In genomic region chr7:111732923-111733322, GRCh38 we compare ENCODE assay signal across 29 cellular contexts.
"Had no signal": no experiment of that assay in that cellular context is flagged by ENCODE, and none has a peak within 500 bp of the region (broad histone marks: within the 10 kb centered on the region; RNA-seq: fewer than 3 reads in every experiment).

No MANE protein-coding gene starts in this region.

- H3K4me1 ChIP-seq: pancreas had no signal

- H3K36me3 ChIP-seq: pancreas, WERI-Rb-1 had no signal

- ATAC-seq: left cardiac atrium; left ventricle myocardium superior; naive thymus-derived CD8-positive, alpha-beta T cell; pancreas; psoas muscle had no signal

- H3K4me1 Mint-ChIP-seq: activated naive CD8-positive, alpha-beta T cell treated with anti-CD3 and anti-CD28 coated beads for 36 hours; naive thymus-derived CD8-positive, alpha-beta T cell had no signal

- H3K9me3 Mint-ChIP-seq: activated naive CD4-positive, alpha-beta T cell treated with anti-CD3 and anti-CD28 coated beads for 36 hours; activated naive CD8-positive, alpha-beta T cell treated with anti-CD3 and anti-CD28 coated beads for 36 hours; activated T-helper 1 cell treated with anti-CD3 and anti-CD28 coated beads, Interleukin-12 subunit alpha, Interleukin-12 subunit beta, Interleukin-2, Interleukin-4 antibody, amounts not matched to agents 30 ng/mL and 10 ng/mL and 1 ng/mL, durations not matched to agents 14 hours and 24 hours and 36 hours; naive thymus-derived CD8-positive, alpha-beta T cell; neural crest cell; T-helper 1 cell treated with Interleukin-12 subunit alpha and Interleukin-12 subunit beta and Interleukin-4 antibody, amounts not matched to agents 30 μg/mL and 1 μg/mL, for 36 hours had no signal

- H3K4me3 ChIP-seq: adrenal gland, pancreas, psoas muscle, thoracic aorta had no signal

- H3K36me3 Mint-ChIP-seq: activated naive CD8-positive, alpha-beta T cell treated with anti-CD3 and anti-CD28 coated beads for 36 hours; naive thymus-derived CD8-positive, alpha-beta T cell had no signal

- H3K27ac ChIP-seq: adrenal gland, pancreas, psoas muscle, thoracic aorta, WERI-Rb-1 had no signal

- DNase-seq: activated CD4-positive, alpha-beta T cell treated with anti-CD3 and anti-CD28 coated beads for 48 hours; activated CD4-positive, alpha-beta T cell treated with anti-CD3 and anti-CD28 coated beads, Interleukin-2, amount 50 U/mL, for 48 hours; activated CD8-positive, alpha-beta memory T cell treated with anti-CD3 and anti-CD28 coated beads, Interleukin-2, amount 50 U/mL, for 4 hours; activated effector memory CD4-positive, alpha-beta T cell treated with anti-CD3 and anti-CD28 coated beads, Interleukin-2, amount 50 U/mL, for 16 hours; activated naive CD4-positive, alpha-beta T cell treated with anti-CD3 and anti-CD28 coated beads for 36 hours; activated naive CD8-positive, alpha-beta T cell treated with anti-CD3 and anti-CD28 coated beads for 36 hours; activated T-cell treated with anti-CD3 and anti-CD28 coated beads, Interleukin-2, amount 50 U/mL, for 1 hour; adrenal gland; caudate nucleus; cortex of kidney; foreskin fibroblast; head of caudate nucleus; hippocampal formation; left cardiac atrium; left ventricle myocardium superior; naive thymus-derived CD8-positive, alpha-beta T cell; nucleus accumbens; pancreas; psoas muscle; stimulated activated CD4-positive, alpha-beta T cell treated with anti-CD3 and anti-CD28 coated beads, Interleukin-15, amount 100 ng/mL, for 24 hours; stimulated activated CD4-positive, alpha-beta T cell treated with anti-CD3 and anti-CD28 coated beads, Interleukin-2, amount 100 ng/mL, for 24 hours; stimulated activated naive CD4-positive, alpha-beta T cell treated with Interleukin-2 at 50 U/mL for 16 hours; T-helper 9 cell; trophoblast cell; WERI-Rb-1 had no signal

- H3K27me3 ChIP-seq: adrenal gland, pancreas had no signal

- H3K4me3 Mint-ChIP-seq: activated naive CD4-positive, alpha-beta T cell treated with anti-CD3 and anti-CD28 coated beads for 36 hours; activated naive CD8-positive, alpha-beta T cell treated with anti-CD3 and anti-CD28 coated beads for 36 hours; activated T-helper 1 cell treated with anti-CD3 and anti-CD28 coated beads, Interleukin-12 subunit alpha, Interleukin-12 subunit beta, Interleukin-2, Interleukin-4 antibody, amounts not matched to agents 30 ng/mL and 10 ng/mL and 1 ng/mL, durations not matched to agents 14 hours and 24 hours and 36 hours; naive thymus-derived CD8-positive, alpha-beta T cell; neural crest cell; T-helper 1 cell treated with Interleukin-12 subunit alpha and Interleukin-12 subunit beta and Interleukin-4 antibody, amounts not matched to agents 30 μg/mL and 1 μg/mL, for 36 hours had no signal

- H3K27ac Mint-ChIP-seq: activated naive CD4-positive, alpha-beta T cell treated with anti-CD3 and anti-CD28 coated beads for 36 hours; activated naive CD8-positive, alpha-beta T cell treated with anti-CD3 and anti-CD28 coated beads for 36 hours; activated T-helper 1 cell treated with anti-CD3 and anti-CD28 coated beads, Interleukin-12 subunit alpha, Interleukin-12 subunit beta, Interleukin-2, Interleukin-4 antibody, amounts not matched to agents 30 ng/mL and 10 ng/mL and 1 ng/mL, durations not matched to agents 14 hours and 24 hours and 36 hours; T-helper 1 cell treated with Interleukin-12 subunit alpha and Interleukin-12 subunit beta and Interleukin-4 antibody, amounts not matched to agents 30 μg/mL and 1 μg/mL, for 36 hours had no signal

- H3K9me3 ChIP-seq: adrenal gland, pancreas, psoas muscle, thoracic aorta had no signal
